8 cellular contexts compared by ENCODE assay signal in genomic region chr12:121229879-121230537, GRCh38. TPM values are rescaled to one million over a fixed set of nuclear protein-coding genes. Genes with fewer than 3 reads are reported as not detected.
DNase-seq lines count a peak whose midpoint lies in the region; ATAC-seq and TF ChIP-seq lines count a peak whose summit lies in the region.
"Not testable (repeated sequence)": the region's sequence is repeated elsewhere in the genome, so short reads cannot be mapped to it uniquely, and the experiment has no call there.

No MANE protein-coding gene starts in this region.

- DNase-seq in AG08396 (ENCODE audit: low spot score): peak; percentile 91
- peak; percentile 74 for DNase-seq in GM19240 (ENCODE audit: insufficient read length, low spot score)
- DNase-seq in NCI-H187 (lab: John Stamatoyannopoulos, UW): peak; percentile 22 to 64
- DNase-seq in activated T-helper 1 cell treated with Interleukin-2 at 50 U/mL for 16 hours (ENCODE audit: low read depth): peak; percentile 26
- peak; percentile 98 for DNase-seq in endodermal cell
- DNase-seq in left colon: peak; percentile 74 to 89
- peak; percentile 20 for DNase-seq in skeletal muscle cell (ENCODE audit: low read depth)

- not testable (repeated sequence) for H3K9me3 Mint-ChIP-seq in endodermal cell

- H3K27me3 Mint-ChIP-seq in endodermal cell (ENCODE audit: insufficient read depth): not testable (repeated sequence)

- H3K9ac ChIP-seq in endodermal cell (ENCODE audit: extremely low read depth, low read length, poor library complexity, severe bottlenecking): peak overlapping the region; percentile 6

- TF ChIP-seq CTCF in endodermal cell (conservative IDR thresholded peaks at IDR 0.05): peak; percentile 95

- H3K36me3 ChIP-seq in endodermal cell (ENCODE audit: control insufficient read depth, insufficient read depth, low read length): peaks cover 14% of the 10 kb centered on the region

- H3K4me3 ChIP-seq in endodermal cell (ENCODE audit: low read length); skeletal muscle cell (ENCODE audit: low read depth, low read length): not testable (repeated sequence)

- not testable (repeated sequence) for H3K4me1 Mint-ChIP-seq in endodermal cell

- intact Hi-C loops in left colon (cut with DNase I, micrococcal nuclease): not testable (repeated sequence)

- not testable (repeated sequence) for H3K27me3 ChIP-seq in endodermal cell (ENCODE audit: control insufficient read depth, insufficient read depth, low read length, poor library complexity, severe bottlenecking)

- H3K9me3 ChIP-seq in endodermal cell (ENCODE audit: control insufficient read depth, low read length): not testable (repeated sequence)

- WGBS in endodermal cell (ENCODE audit: insufficient coverage in 1 of 2, insufficient read length in 1 of 2), 2 experiments: 49 to 54% methylated on average over 11 to 19 of the region's 19 CpGs

- H3K36me3 Mint-ChIP-seq in endodermal cell (ENCODE audit: low read depth): peaks cover 22% of the 10 kb centered on the region

- ATAC-seq in SK-N-SH treated with all-trans-retinoic acid at 6 μM for 48 hours (peak; percentile 94), left colon (peak; percentile 69)

- not testable (repeated sequence) for H3K27ac ChIP-seq in endodermal cell (ENCODE audit: low read depth, low read length)

- H3K4me1 ChIP-seq in endodermal cell (ENCODE audit: control insufficient read depth, insufficient read depth, low read length): not testable (repeated sequence)

- not testable (repeated sequence) for H3K4me3 Mint-ChIP-seq in endodermal cell

- peak overlapping the region; percentile 22 for H3K27ac Mint-ChIP-seq in endodermal cell

RNA-seq across cellular contexts. Expression of gene P2RX4, which starts 20.1 kb away (rescaled TPM):
- 10 to 100 TPM; 11.5 to 21.1 TPM for total RNA-seq in endodermal cell
- polyA plus RNA-seq in endodermal cell (2013, experiment 1 of 2): 14.6 TPM
- polyA plus RNA-seq in endodermal cell (2013, experiment 2 of 2): 13.8 TPM
- total RNA-seq in left colon: 100 to 1,000 TPM; 131 to 146 TPM

Comparison
In these comparisons a context has a peak if more than half of its experiments do, and no peak if none do; other contexts are left out.
1. DNase-seq: peak in every context shown above with its lines; median percentile 98 in endodermal cell; 91 in AG08396; 82 in left colon; 74 in GM19240; 43 in NCI-H187; 26 in activated T-helper 1 cell treated with Interleukin-2 at 50 U/mL for 16 hours; 20 in skeletal muscle cell.
2. RNA of gene P2RX4, which starts 20.1 kb away (total RNA-seq): 131 to 146 TPM in left colon; 11.5 to 21.1 TPM in endodermal cell; every median in the first group is over 4 times any median in the second.